Comparison of ENCODE assay signal across 17 cellular contexts in the genomic region with DNA sequence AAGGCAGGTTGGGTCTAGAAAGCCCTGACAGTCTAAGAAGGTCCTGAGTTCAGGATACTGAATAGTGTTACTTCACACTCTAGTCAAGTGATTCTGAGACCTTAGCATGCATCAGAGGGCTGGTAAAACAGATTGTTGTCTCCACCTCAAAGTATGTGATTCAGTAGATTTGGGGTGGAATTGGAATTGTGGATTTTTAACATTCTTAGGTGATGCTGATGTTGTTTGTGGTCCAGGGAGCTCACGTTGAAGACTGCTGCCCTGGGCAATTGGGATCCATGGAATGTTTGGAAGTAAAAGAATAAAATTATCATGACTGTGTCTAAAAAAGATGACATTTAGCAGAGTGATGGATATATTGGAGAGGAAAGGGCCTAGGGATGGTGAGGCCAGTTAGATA.
"Had no signal": no experiment of that assay in that cellular context is flagged by ENCODE, and none has a peak within 500 bp of the region (broad histone marks: within the 10 kb centered on the region; RNA-seq: fewer than 3 reads in every experiment).

No MANE protein-coding gene starts in this region.

- H3K27me3 Mint-ChIP-seq: type B pancreatic cell had no signal

- H3K4me2 ChIP-seq: hepatocyte had no signal

- H2AFZ ChIP-seq: hepatocyte had no signal

- H3K4me1 Mint-ChIP-seq: activated CD4-positive, alpha-beta T cell treated with anti-CD3 and anti-CD28 coated beads, Interleukin-2, amount 10 ng/mL, durations not matched to agents 7 days and 5 days; activated naive CD8-positive, alpha-beta T cell treated with anti-CD3 and anti-CD28 coated beads, Interleukin-2, amount 10 ng/mL, durations not matched to agents 7 days and 5 days; naive thymus-derived CD8-positive, alpha-beta T cell; stimulated activated naive CD8-positive, alpha-beta T cell treated with anti-CD3 and anti-CD28 coated beads, Interleukin-15, amount 100 ng/mL, for 72 hours had no signal

- H3K9me3 ChIP-seq: colonic mucosa, left lung, psoas muscle, right lobe of liver had no signal

- H3K36me3 ChIP-seq: colonic mucosa, right lobe of liver had no signal

- ATAC-seq: esophagus mucosa; left lung; naive thymus-derived CD8-positive, alpha-beta T cell; psoas muscle; stimulated activated naive CD8-positive, alpha-beta T cell treated with anti-CD3 and anti-CD28 coated beads, Interleukin-15, amount 100 ng/mL, for 72 hours; T-helper 17 cell had no signal

- H3K27me3 ChIP-seq: colonic mucosa, hepatocyte, left lung, right lobe of liver had no signal

- H3K36me3 Mint-ChIP-seq: activated naive CD8-positive, alpha-beta T cell treated with anti-CD3 and anti-CD28 coated beads, Interleukin-2, amount 10 ng/mL, durations not matched to agents 7 days and 5 days; naive thymus-derived CD8-positive, alpha-beta T cell had no signal

- H3K27ac Mint-ChIP-seq: activated CD4-positive, alpha-beta T cell treated with anti-CD3 and anti-CD28 coated beads, Interleukin-2, amount 10 ng/mL, durations not matched to agents 7 days and 5 days; activated naive CD8-positive, alpha-beta T cell treated with anti-CD3 and anti-CD28 coated beads, Interleukin-2, amount 10 ng/mL, durations not matched to agents 7 days and 5 days; activated T-helper 1 cell treated with anti-CD3 and anti-CD28 coated beads, Interleukin-12 subunit alpha, Interleukin-12 subunit beta, Interleukin-2, Interleukin-4 antibody, amounts not matched to agents 30 ng/mL and 10 ng/mL and 1 ng/mL, durations not matched to agents 14 hours and 24 hours and 36 hours; T-helper 17 cell; type B pancreatic cell had no signal

- H3K4me1 ChIP-seq: colonic mucosa, left lung, psoas muscle had no signal

- H3K4me3 ChIP-seq: colonic mucosa, hepatocyte, left lung, psoas muscle, right lobe of liver had no signal

- H3K9me3 Mint-ChIP-seq: activated CD4-positive, alpha-beta T cell treated with anti-CD3 and anti-CD28 coated beads, Interleukin-2, amount 10 ng/mL, durations not matched to agents 7 days and 5 days; activated naive CD8-positive, alpha-beta T cell treated with anti-CD3 and anti-CD28 coated beads, Interleukin-2, amount 10 ng/mL, durations not matched to agents 7 days and 5 days; activated T-helper 1 cell treated with anti-CD3 and anti-CD28 coated beads, Interleukin-12 subunit alpha, Interleukin-12 subunit beta, Interleukin-2, Interleukin-4 antibody, amounts not matched to agents 30 ng/mL and 10 ng/mL and 1 ng/mL, durations not matched to agents 14 hours and 24 hours and 36 hours; naive thymus-derived CD8-positive, alpha-beta T cell; stimulated activated naive CD8-positive, alpha-beta T cell treated with anti-CD3 and anti-CD28 coated beads, Interleukin-15, amount 100 ng/mL, for 72 hours; type B pancreatic cell had no signal

- H3K27ac ChIP-seq: colonic mucosa, left lung, psoas muscle, right lobe of liver had no signal

- H3K4me3 Mint-ChIP-seq: activated CD4-positive, alpha-beta T cell treated with anti-CD3 and anti-CD28 coated beads, Interleukin-2, amount 10 ng/mL, durations not matched to agents 7 days and 5 days; activated naive CD8-positive, alpha-beta T cell treated with anti-CD3 and anti-CD28 coated beads, Interleukin-2, amount 10 ng/mL, durations not matched to agents 7 days and 5 days; activated T-helper 1 cell treated with anti-CD3 and anti-CD28 coated beads, Interleukin-12 subunit alpha, Interleukin-12 subunit beta, Interleukin-2, Interleukin-4 antibody, amounts not matched to agents 30 ng/mL and 10 ng/mL and 1 ng/mL, durations not matched to agents 14 hours and 24 hours and 36 hours; naive thymus-derived CD8-positive, alpha-beta T cell; stimulated activated naive CD8-positive, alpha-beta T cell treated with anti-CD3 and anti-CD28 coated beads, Interleukin-15, amount 100 ng/mL, for 72 hours; T-helper 17 cell; type B pancreatic cell had no signal

- DNase-seq: activated CD4-positive, alpha-beta T cell treated with anti-CD3 and anti-CD28 coated beads, Interleukin-2, amount 10 ng/mL, durations not matched to agents 7 days and 5 days; activated naive CD8-positive, alpha-beta T cell treated with anti-CD3 and anti-CD28 coated beads, Interleukin-2, amount 10 ng/mL, durations not matched to agents 7 days and 5 days; anterior cingulate cortex; caudate nucleus; colonic mucosa; left lung; naive thymus-derived CD8-positive, alpha-beta T cell; occipital lobe; psoas muscle; right lobe of liver; stimulated activated CD4-positive, alpha-beta T cell treated with anti-CD3 and anti-CD28 coated beads, Interleukin-1b, Interleukin-23, amount 100 ng/mL, for 48 hours; stimulated activated naive CD8-positive, alpha-beta T cell treated with anti-CD3 and anti-CD28 coated beads, Interleukin-15, amount 100 ng/mL, for 72 hours; T-helper 17 cell had no signal
